24 cellular contexts compared by ENCODE assay signal in genomic region chr14:71377099-71377498, GRCh38.
"Had no signal": no experiment of that assay in that cellular context is flagged by ENCODE, and none has a peak within 500 bp of the region (broad histone marks: within the 10 kb centered on the region; RNA-seq: fewer than 3 reads in every experiment).

No MANE protein-coding gene starts in this region.

- ATAC-seq: heart left ventricle, left lung, mucosa of descending colon, T-cell had no signal

- DNase-seq: activated CD4-positive, alpha-beta T cell treated with anti-CD3 and anti-CD28 coated beads for 4 hours; activated CD4-positive, alpha-beta T cell treated with anti-CD3 and anti-CD28 coated beads, Interleukin-2, amount 50 U/mL, for 4 hours; activated CD8-positive, alpha-beta memory T cell treated with anti-CD3 and anti-CD28 coated beads for 24 hours; activated effector memory CD4-positive, alpha-beta T cell treated with anti-CD3 and anti-CD28 coated beads, Interleukin-2, amount 50 U/mL, for 16 hours; activated naive CD4-positive, alpha-beta T cell treated with anti-CD3 and anti-CD28 coated beads for 36 hours; activated naive CD8-positive, alpha-beta T cell treated with anti-CD3 and anti-CD28 coated beads, Interleukin-2, amount 10 ng/mL, durations not matched to agents 7 days and 5 days; cortex of kidney; kidney glomerular epithelial cell; left lung; mucosa of descending colon; right lobe of liver; stimulated activated CD4-positive, alpha-beta T cell treated with anti-CD3 and anti-CD28 coated beads, Interleukin-2, amount 100 ng/mL, for 48 hours; stomach; T-cell; thyroid gland had no signal

- H3K27me3 Mint-ChIP-seq: activated naive CD8-positive, alpha-beta T cell treated with anti-CD3 and anti-CD28 coated beads, Interleukin-2, amount 10 ng/mL, durations not matched to agents 7 days and 5 days; brain; T-cell had no signal

- H3K4me3 Mint-ChIP-seq: activated naive CD4-positive, alpha-beta T cell treated with anti-CD3 and anti-CD28 coated beads for 36 hours; activated naive CD8-positive, alpha-beta T cell treated with anti-CD3 and anti-CD28 coated beads, Interleukin-2, amount 10 ng/mL, durations not matched to agents 7 days and 5 days; activated T-helper 1 cell treated with anti-CD3 and anti-CD28 coated beads, Interleukin-12 subunit alpha, Interleukin-12 subunit beta, Interleukin-2, Interleukin-4 antibody, amounts not matched to agents 30 ng/mL and 10 ng/mL and 1 ng/mL, durations not matched to agents 14 hours and 24 hours and 36 hours; brain; nephron; T-helper 2 cell treated with Interferon-gamma antibody and Interleukin-4, amounts not matched to agents 5 μg/mL and 100 μg/mL, for 36 hours had no signal

- H3K27me3 ChIP-seq: ascending aorta, cardiac muscle cell, heart left ventricle, left lung, neutrophil, right lobe of liver, stomach, thyroid gland had no signal

- H3K27ac Mint-ChIP-seq: activated naive CD4-positive, alpha-beta T cell treated with anti-CD3 and anti-CD28 coated beads for 36 hours; activated T-helper 1 cell treated with anti-CD3 and anti-CD28 coated beads, Interleukin-12 subunit alpha, Interleukin-12 subunit beta, Interleukin-2, Interleukin-4 antibody, amounts not matched to agents 30 ng/mL and 10 ng/mL and 1 ng/mL, durations not matched to agents 14 hours and 24 hours and 36 hours; brain; nephron; T-cell; T-helper 2 cell treated with Interferon-gamma antibody and Interleukin-4, amounts not matched to agents 5 μg/mL and 100 μg/mL, for 36 hours had no signal

- H3K4me3 ChIP-seq: ascending aorta, cardiac muscle cell, heart left ventricle, left lung, lung, mucosa of descending colon, right lobe of liver, stomach, thyroid gland had no signal

- H3K27ac ChIP-seq: ascending aorta, cardiac muscle cell, heart left ventricle, left lung, neutrophil, right lobe of liver, stomach, thyroid gland had no signal

- H3K36me3 ChIP-seq: ascending aorta, cardiac muscle cell, heart left ventricle, left lung, neutrophil, right lobe of liver, stomach, thyroid gland had no signal

- H3K4me1 Mint-ChIP-seq: nephron had no signal

- H3K9me3 ChIP-seq: ascending aorta, heart left ventricle, mucosa of descending colon, neutrophil, right lobe of liver, thyroid gland had no signal
